Comparison of ENCODE assay signal across 19 cellular contexts in genomic region chr9:92639124-92639523, GRCh38.
"Had no signal": no experiment of that assay in that cellular context is flagged by ENCODE, and none has a peak within 500 bp of the region (broad histone marks: within the 10 kb centered on the region; RNA-seq: fewer than 3 reads in every experiment).

No MANE protein-coding gene starts in this region.

- H3K9me3 ChIP-seq: gastrocnemius medialis, heart right ventricle, neutrophil, ovary, upper lobe of left lung, vagina had no signal

- H3K4me3 ChIP-seq: dorsolateral prefrontal cortex, gastrocnemius medialis, heart right ventricle, ovary, upper lobe of left lung, vagina had no signal

- H3K27ac ChIP-seq: gastrocnemius medialis, heart right ventricle, neutrophil, ovary, upper lobe of left lung, vagina had no signal

- H3K27ac Mint-ChIP-seq: naive thymus-derived CD4-positive, alpha-beta T cell; stimulated activated memory B cell treated with anti-CD40 and anti-IgM and Interleukin-4, amounts not matched to agents 10 μg/mL and 1 μg/mL and 100 μg/mL, for 72 hours; stimulated activated naive CD8-positive, alpha-beta T cell treated with anti-CD3 and anti-CD28 coated beads, Interleukin-15, Interleukin-2, amounts not matched to agents 100 ng/mL and 50 ng/mL, for 24 hours had no signal

- H3K9me3 Mint-ChIP-seq: naive thymus-derived CD4-positive, alpha-beta T cell; nephron progenitor cell; stimulated activated memory B cell treated with anti-CD40 and anti-IgM and Interleukin-4, amounts not matched to agents 10 μg/mL and 1 μg/mL and 100 μg/mL, for 72 hours; stimulated activated naive CD8-positive, alpha-beta T cell treated with anti-CD3 and anti-CD28 coated beads, Interleukin-15, Interleukin-2, amounts not matched to agents 100 ng/mL and 50 ng/mL, for 24 hours had no signal

- H3K4me1 ChIP-seq: gastrocnemius medialis, vagina had no signal

- H3K36me3 ChIP-seq: ovary had no signal

- H3K27me3 Mint-ChIP-seq: naive thymus-derived CD4-positive, alpha-beta T cell; stimulated activated memory B cell treated with anti-CD40 and anti-IgM and Interleukin-4, amounts not matched to agents 10 μg/mL and 1 μg/mL and 100 μg/mL, for 72 hours; stimulated activated naive CD8-positive, alpha-beta T cell treated with anti-CD3 and anti-CD28 coated beads, Interleukin-15, Interleukin-2, amounts not matched to agents 100 ng/mL and 50 ng/mL, for 24 hours had no signal

- DNase-seq: cortex of kidney; effector CD8-positive, alpha-beta T cell; gastrocnemius medialis; heart right ventricle; hypothalamus; kidney glomerular epithelial cell; mesendoderm; naive thymus-derived CD4-positive, alpha-beta T cell; nephron progenitor cell; right cardiac atrium; small intestine; stimulated activated CD4-positive, alpha-beta T cell treated with anti-CD3 and anti-CD28 coated beads, Interleukin-4, amount 100 ng/mL, for 1 hour had no signal

- H3K4me3 Mint-ChIP-seq: naive thymus-derived CD4-positive, alpha-beta T cell; nephron progenitor cell; stimulated activated memory B cell treated with anti-CD40 and anti-IgM and Interleukin-4, amounts not matched to agents 10 μg/mL and 1 μg/mL and 100 μg/mL, for 72 hours; stimulated activated naive CD8-positive, alpha-beta T cell treated with anti-CD3 and anti-CD28 coated beads, Interleukin-15, Interleukin-2, amounts not matched to agents 100 ng/mL and 50 ng/mL, for 24 hours had no signal

- H3K27me3 ChIP-seq: dorsolateral prefrontal cortex, gastrocnemius medialis, heart right ventricle, neutrophil, ovary, upper lobe of left lung, vagina had no signal
